ENCODE assay signal across 16 cellular contexts in the genomic region with DNA sequence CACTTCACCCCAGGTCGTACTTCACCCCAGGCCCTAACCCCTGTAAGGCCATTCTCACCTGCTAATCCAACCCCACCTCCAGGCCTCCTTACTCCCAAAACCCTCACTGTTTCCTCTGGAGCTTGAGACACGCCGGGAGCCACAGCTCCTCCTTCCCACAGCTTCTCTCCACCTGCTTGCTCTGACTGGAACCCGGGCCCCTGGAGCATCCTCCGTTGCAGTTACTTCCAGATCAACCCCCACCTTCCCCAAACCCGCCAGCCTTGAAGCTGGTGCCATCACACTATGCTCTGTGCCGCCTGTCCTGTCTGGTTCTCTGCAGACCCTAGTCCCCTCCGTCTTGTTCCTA.
DNase-seq lines count a peak whose midpoint lies in the region; ATAC-seq and TF ChIP-seq lines count a peak whose summit lies in the region.
"Had no signal": no experiment of that assay in that cellular context is flagged by ENCODE, and none has a peak within 500 bp of the region (broad histone marks: within the 10 kb centered on the region; RNA-seq: fewer than 3 reads in every experiment).

No MANE protein-coding gene starts in this region.

- peaks cover 67% of the 10 kb centered on the region for H3K4me1 Mint-ChIP-seq in stimulated activated naive CD8-positive, alpha-beta T cell treated with anti-CD3 and anti-CD28 coated beads, Interleukin-15, Interleukin-2, amounts not matched to agents 100 ng/mL and 50 ng/mL, for 24 hours (ENCODE audit: low read depth)
- peaks cover 21% of the 10 kb centered on the region for H3K4me1 Mint-ChIP-seq in nephron progenitor cell

- no peak for DNase-seq in stimulated activated naive CD8-positive, alpha-beta T cell treated with anti-CD3 and anti-CD28 coated beads, Interleukin-15, Interleukin-2, amounts not matched to agents 100 U/mL and 50 U/mL, for 24 hours
- DNase-seq in ecto neural progenitor cell (ENCODE audit: low spot score) (peak; percentile 37), nephron progenitor cell (no peak), erythroblast (lab: John Stamatoyannopoulos, UW) (no peak)
- DNase-seq: ACHN, DMS153, EL, HFFc6, Kasumi-1, NCI-H1105 treated with DMSO at 0.1 percent for 48 hours, NCI-H187 treated with DMSO at 0.1 percent for 48 hours, NCI-H446 treated with DMSO at 0.1 percent for 48 hours, NCI-H774 had no signal

- H3K27me3 Mint-ChIP-seq in stimulated activated naive CD8-positive, alpha-beta T cell treated with anti-CD3 and anti-CD28 coated beads, Interleukin-15, Interleukin-2, amounts not matched to agents 100 ng/mL and 50 ng/mL, for 24 hours = no peaks in the 10 kb centered on the region
- H3K27me3 Mint-ChIP-seq in nephron progenitor cell (ENCODE audit: low read depth, poor library complexity) = peaks cover 7% of the 10 kb centered on the region

- peak overlapping the region; percentile 14 for H3K27ac Mint-ChIP-seq in stimulated activated naive CD8-positive, alpha-beta T cell treated with anti-CD3 and anti-CD28 coated beads, Interleukin-15, Interleukin-2, amounts not matched to agents 100 ng/mL and 50 ng/mL, for 24 hours
- peak overlapping the region; percentile 41 for H3K27ac Mint-ChIP-seq in nephron progenitor cell
- H3K27ac Mint-ChIP-seq: HFFc6 had no signal

- H3K36me3 Mint-ChIP-seq in stimulated activated naive CD8-positive, alpha-beta T cell treated with anti-CD3 and anti-CD28 coated beads, Interleukin-15, Interleukin-2, amounts not matched to agents 100 ng/mL and 50 ng/mL, for 24 hours (ENCODE audit: low read depth) = no peaks in the 10 kb centered on the region
- peaks cover 5% of the 10 kb centered on the region for H3K36me3 Mint-ChIP-seq in nephron progenitor cell (ENCODE audit: low read depth)

- no peak for ATAC-seq in stimulated activated naive CD8-positive, alpha-beta T cell treated with anti-CD3 and anti-CD28 coated beads, Interleukin-15, Interleukin-2, amounts not matched to agents 100 U/mL and 50 U/mL, for 24 hours
- ATAC-seq in HG03342 (IDR thresholded peaks at IDR 0.05; ENCODE audit: unreplicated experiment) = no peak
- no peak for ATAC-seq in GM21528 (IDR thresholded peaks at IDR 0.05; ENCODE audit: low FRiP score, unreplicated experiment)

- TF ChIP-seq POLR2A in erythroblast (IDR thresholded peaks at IDR 0.05; ENCODE audit: low read length) = no peak

- peaks cover 6% of the 10 kb centered on the region for H3K9me3 Mint-ChIP-seq in stimulated activated naive CD8-positive, alpha-beta T cell treated with anti-CD3 and anti-CD28 coated beads, Interleukin-15, Interleukin-2, amounts not matched to agents 100 ng/mL and 50 ng/mL, for 24 hours
- peaks cover 20% of the 10 kb centered on the region for H3K9me3 Mint-ChIP-seq in nephron progenitor cell
- H3K9me3 Mint-ChIP-seq: HFFc6 had no signal

- no peak for TF ChIP-seq CTCF in nephron progenitor cell (IDR thresholded peaks at IDR 0.05)

- H3K4me3 Mint-ChIP-seq in stimulated activated naive CD8-positive, alpha-beta T cell treated with anti-CD3 and anti-CD28 coated beads, Interleukin-15, Interleukin-2, amounts not matched to agents 100 ng/mL and 50 ng/mL, for 24 hours = no peak overlapping the region
- H3K4me3 Mint-ChIP-seq in nephron progenitor cell = no peak overlapping the region
- H3K4me3 Mint-ChIP-seq: HFFc6 had no signal
